ENCODE assay signal across 9 cellular contexts in genomic region chr11:76672431-76673163, GRCh38. TPM values are rescaled to one million over a fixed set of nuclear protein-coding genes. Genes with fewer than 3 reads are reported as not detected.
DNase-seq lines count a peak whose midpoint lies in the region; ATAC-seq and TF ChIP-seq lines count a peak whose summit lies in the region.
"Had no signal": no experiment of that assay in that cellular context is flagged by ENCODE, and none has a peak within 500 bp of the region (broad histone marks: within the 10 kb centered on the region; RNA-seq: fewer than 3 reads in every experiment).

No MANE protein-coding gene starts in this region.

- no peak overlapping the region for H3K4me3 Mint-ChIP-seq in activated CD4-positive, alpha-beta T cell treated with anti-CD3 and anti-CD28 coated beads, Interleukin-2, amount 10 ng/mL, durations not matched to agents 7 days and 5 days

- H3K9me3 ChIP-seq in right lobe of liver = no peaks in the 10 kb centered on the region
- H3K9me3 ChIP-seq: A549 had no signal

- H3K4me1 ChIP-seq in right lobe of liver = peaks cover 0 to 15% (median 2%) of the 10 kb centered on the region in 4 donors

- no peaks in the 10 kb centered on the region for H3K36me3 ChIP-seq in right lobe of liver

- peaks cover 29% of the 10 kb centered on the region for H3K27me3 Mint-ChIP-seq in activated CD4-positive, alpha-beta T cell treated with anti-CD3 and anti-CD28 coated beads, Interleukin-2, amount 10 ng/mL, durations not matched to agents 7 days and 5 days

- ATAC-seq in HG03064 (IDR thresholded peaks at IDR 0.05; ENCODE audit: low read depth, unreplicated experiment) (peak; percentile 55), right lobe of liver (peak; percentile 2 to 49 (median 12))

- peaks cover 0 to 7% of the 10 kb centered on the region in 2 donors for H3K27me3 ChIP-seq in right lobe of liver

- TF ChIP-seq CTCF in right lobe of liver (IDR thresholded peaks at IDR 0.05) = no peak

- intact Hi-C loops in right lobe of liver (cut with DNase I) = no loop called here

- 16% methylated on average over 6 of the region's 14 CpGs for WGBS in right lobe of liver (ENCODE audit: insufficient coverage, low coverage, low lambda C conversion rate, missing lambda C conversion rate)

- H3K4me1 Mint-ChIP-seq in activated CD4-positive, alpha-beta T cell treated with anti-CD3 and anti-CD28 coated beads, Interleukin-2, amount 10 ng/mL, durations not matched to agents 7 days and 5 days = peaks cover 27% of the 10 kb centered on the region

- POLR2A ChIA-PET in activated CD4-positive, alpha-beta T cell treated with anti-CD3 and anti-CD28 coated beads, Interleukin-2, amount 10 ng/mL, durations not matched to agents 7 days and 5 days (lab: Charles Lee) = no interaction called here

- DNase-seq in NK-92 treated with Interleukin-12 subunit alpha and Interleukin-12 subunit beta, amount 100 ng/mL, for 24 hours (lab: John Stamatoyannopoulos, UW) = peak; percentile 57
- DNase-seq in NK-92 (lab: John Stamatoyannopoulos, UW; ENCODE audit: unreplicated experiment) (no peak), right lobe of liver (peak in 1 of 3 donors; percentile 57), inferior parietal cortex (ENCODE audit: extremely low spot score) (no peak), OCI-M2 (lab: John Stamatoyannopoulos, UW; ENCODE audit: unreplicated experiment) (no peak), NCI-H226 (no peak)
- no peak for DNase-seq in activated CD4-positive, alpha-beta T cell treated with anti-CD3 and anti-CD28 coated beads, Interleukin-2, amount 10 ng/mL, durations not matched to agents 7 days and 5 days

- CTCF ChIA-PET in activated CD4-positive, alpha-beta T cell treated with anti-CD3 and anti-CD28 coated beads, Interleukin-2, amount 10 ng/mL, durations not matched to agents 7 days and 5 days (lab: Charles Lee) = interaction anchor here (0.5 to 3.4 kb wide), 5 partner anchors 10 to 1110 kb away, joined by 3 to 20 read pairs (median 9); no protein-coding TSS in a partner anchor

- H3K36me3 Mint-ChIP-seq in activated CD4-positive, alpha-beta T cell treated with anti-CD3 and anti-CD28 coated beads, Interleukin-2, amount 10 ng/mL, durations not matched to agents 7 days and 5 days (ENCODE audit: low read depth) = no peaks in the 10 kb centered on the region

- H3K9me3 Mint-ChIP-seq in activated CD4-positive, alpha-beta T cell treated with anti-CD3 and anti-CD28 coated beads, Interleukin-2, amount 10 ng/mL, durations not matched to agents 7 days and 5 days = no peaks in the 10 kb centered on the region

- peak overlapping the region; percentile 60 for H3K27ac Mint-ChIP-seq in activated CD4-positive, alpha-beta T cell treated with anti-CD3 and anti-CD28 coated beads, Interleukin-2, amount 10 ng/mL, durations not matched to agents 7 days and 5 days

- no peak overlapping the region for H3K4me3 ChIP-seq in right lobe of liver
- H3K4me3 ChIP-seq: A549 had no signal

- no peak overlapping the region for H3K27ac ChIP-seq in right lobe of liver
- H3K27ac ChIP-seq: A549 had no signal

- TF ChIP-seq POLR2A in right lobe of liver (IDR thresholded peaks at IDR 0.05) = no peak

RNA-seq across cellular contexts. Expression of gene LRRC32, which starts 2.0 kb away (rescaled TPM):
- total RNA-seq in activated CD4-positive, alpha-beta T cell treated with anti-CD3 and anti-CD28 coated beads, Interleukin-2, amount 10 ng/mL, durations not matched to agents 7 days and 5 days = under 1 TPM; 0.82 to 0.87 TPM
- 10 to 100 TPM in 4 of 6 experiments, 1 to 10 TPM in 2; 7.4 to 19.5 (median 14.5) TPM for total RNA-seq in right lobe of liver

Comparison
In these comparisons a context has a peak if more than half of its experiments do, and no peak if none do; other contexts are left out.
1. RNA of gene LRRC32, which starts 2.0 kb away (total RNA-seq): 7.4 to 19.5 TPM in right lobe of liver; 0.82 to 0.87 TPM in activated CD4-positive, alpha-beta T cell treated with anti-CD3 and anti-CD28 coated beads, Interleukin-2, amount 10 ng/mL, durations not matched to agents 7 days and 5 days; every median in the first group is over 4 times any median in the second.